In genomic region chr15:25436707-25437106, GRCh38 we compare ENCODE assay signal across 9 cellular contexts. TPM values are rescaled to one million over a fixed set of nuclear protein-coding genes. Genes with fewer than 3 reads are reported as not detected.
DNase-seq lines count a peak whose midpoint lies in the region; ATAC-seq and TF ChIP-seq lines count a peak whose summit lies in the region.
"Had no signal": no experiment of that assay in that cellular context is flagged by ENCODE, and none has a peak within 500 bp of the region (broad histone marks: within the 10 kb centered on the region; RNA-seq: fewer than 3 reads in every experiment).

No MANE protein-coding gene starts in this region.

- H4K20me1 ChIP-seq in PC-9 (ENCODE audit: insufficient read depth), result peaks cover 56% of the 10 kb centered on the region

- H3K4me3 ChIP-seq in GM06990 (replicated peaks; ENCODE audit: low read depth, low read length), result peak overlapping the region; percentile 91
- peak overlapping the region; percentile 92 for H3K4me3 ChIP-seq in PC-9
- peak overlapping the region; percentile 84 for H3K4me3 ChIP-seq in epithelial cell of esophagus (ENCODE audit: low read length)
- peak overlapping the region in 1 of 2 donors; percentile 21 for H3K4me3 ChIP-seq in aorta (ENCODE audit: low read length in 2 of 2)

- intact Hi-C loops in PC-9 (cut with micrococcal nuclease; ENCODE audit: unreplicated experiment), result no loop called here
- intact Hi-C loops in aorta (cut with DNase I), result loop anchor here in 1 of 2 donors (5.0 to 10.0 kb wide), 3 partner anchors 74 to 302 kb away; no protein-coding TSS in a partner anchor

- H3K4me2 ChIP-seq in PC-9, result peak overlapping the region; percentile 81

- H3K36me3 ChIP-seq in GM06990 (ENCODE audit: control insufficient read depth, insufficient read depth, low read length) (no peaks in the 10 kb centered on the region), PC-9 (ENCODE audit: low read depth) (no peaks in the 10 kb centered on the region), aorta (ENCODE audit: control insufficient read depth in 1 of 2, insufficient read depth in 2 of 2, low read length in 1 of 2) (no peaks in the 10 kb centered on the region)

- peaks cover 25% of the 10 kb centered on the region for H3K4me1 Mint-ChIP-seq in progenitor cell of endocrine pancreas (ENCODE audit: low read depth)

- H3F3A ChIP-seq in PC-9 (ENCODE audit: insufficient read depth, low read depth), result no peaks in the 10 kb centered on the region

- H3K9me2 ChIP-seq in PC-9 (ENCODE audit: insufficient read depth), result no peaks in the 10 kb centered on the region

- no peaks in the 10 kb centered on the region for H3K27me3 Mint-ChIP-seq in progenitor cell of endocrine pancreas

- DNase-seq in GM06990 (ENCODE audit: extremely low read depth, insufficient read length) (no peak), PC-9 (no peak), epithelial cell of esophagus (ENCODE audit: low read depth) (no peak), progenitor cell of endocrine pancreas (ENCODE audit: low spot score, unreplicated experiment) (no peak), aorta (no peak), anterior cingulate cortex (lab: John Stamatoyannopoulos, UW) (no peak)
- DNase-seq: left colon, NCI-H1048 had no signal

- peak overlapping the region; percentile 99 for H3K27ac Mint-ChIP-seq in progenitor cell of endocrine pancreas

- H3K36me3 Mint-ChIP-seq in progenitor cell of endocrine pancreas (ENCODE audit: insufficient read depth), result peaks cover 2% of the 10 kb centered on the region

- peak overlapping the region; percentile 91 for H3K4me3 Mint-ChIP-seq in progenitor cell of endocrine pancreas (ENCODE audit: low read depth)

- peaks cover 70% of the 10 kb centered on the region for H3K79me2 ChIP-seq in PC-9 (ENCODE audit: low read depth)

- CTCF ChIA-PET in PC-9 (lab: Charles Lee), result no interaction called here

- TF ChIP-seq CTCF in GM06990 (IDR thresholded peaks at IDR 0.05; ENCODE audit: insufficient read depth, low read length, poor library complexity, severe bottlenecking) (no peak), PC-9 (conservative IDR thresholded peaks at IDR 0.05) (no peak), epithelial cell of esophagus (IDR thresholded peaks at IDR 0.05; ENCODE audit: insufficient read depth, low read depth, low read length, missing control alignments) (no peak), progenitor cell of endocrine pancreas (IDR thresholded peaks at IDR 0.05; ENCODE audit: unreplicated experiment) (no peak)

- H3K9me3 Mint-ChIP-seq in progenitor cell of endocrine pancreas (ENCODE audit: low read depth), result no peaks in the 10 kb centered on the region

- H3K27me3 ChIP-seq in GM06990 (replicated peaks; ENCODE audit: control insufficient read depth, insufficient read depth, low read length), result no peaks in the 10 kb centered on the region
- no peaks in the 10 kb centered on the region for H3K27me3 ChIP-seq in PC-9 (ENCODE audit: insufficient read depth, low read depth)
- no peaks in the 10 kb centered on the region for H3K27me3 ChIP-seq in aorta (ENCODE audit: control insufficient read depth in 1 of 2, insufficient read depth in 2 of 2, low read length in 1 of 2)

- ATAC-seq in HG03159 (IDR thresholded peaks at IDR 0.05; ENCODE audit: unreplicated experiment), result no peak
- no peak for ATAC-seq in aorta (ENCODE audit: low FRiP score)
- ATAC-seq: left colon had no signal

- POLR2A ChIA-PET in PC-9 (lab: Charles Lee; ENCODE audit: unreplicated experiment), result no interaction called here

- H2AFZ ChIP-seq in PC-9, result no peak overlapping the region

- no TSS peak for BruUV-seq in PC-9 (replicated peaks; lab: Mats Ljungman, UMichigan)

- H3K4me1 ChIP-seq in PC-9 (replicated peaks; ENCODE audit: insufficient read depth) (peaks cover 18% of the 10 kb centered on the region; the same call in 1 of the 2 replicates), aorta (ENCODE audit: control insufficient read depth in 1 of 2, insufficient read depth in 2 of 2, low read length in 2 of 2) (peaks cover 3 to 7% of the 10 kb centered on the region in 2 donors)

- H3K27ac ChIP-seq in PC-9 (no peak overlapping the region), aorta (ENCODE audit: low read depth in 1 of 2, low read length in 2 of 2) (no peak overlapping the region)

- H3K9me3 ChIP-seq in PC-9 (ENCODE audit: insufficient read depth, low read depth) (no peaks in the 10 kb centered on the region), aorta (ENCODE audit: control insufficient read depth, low read length) (no peaks in the 10 kb centered on the region)

RNA-seq across cellular contexts. Expression of gene UBE3A, which starts 2.1 kb away (rescaled TPM):
- total RNA-seq in PC-9 (2021), result 65.2 and 69.8 TPM in 2 replicates
- 118 and 126 TPM in 2 replicates for total RNA-seq in progenitor cell of endocrine pancreas
- 10 to 100 TPM; 93.5 to 93.6 TPM for total RNA-seq in aorta
- 10 to 100 TPM; 14.8 to 28.5 TPM for polyA plus RNA-seq in aorta
